14 cellular contexts compared by ENCODE assay signal in genomic region chr9:114243240-114243639, GRCh38.
DNase-seq lines count a peak whose midpoint lies in the region; ATAC-seq and TF ChIP-seq lines count a peak whose summit lies in the region.
"Had no signal": no experiment of that assay in that cellular context is flagged by ENCODE, and none has a peak within 500 bp of the region (broad histone marks: within the 10 kb centered on the region; RNA-seq: fewer than 3 reads in every experiment).

No MANE protein-coding gene starts in this region.

- H3K9me3 ChIP-seq in right atrium auricular region: no peaks in the 10 kb centered on the region
- H3K9me3 ChIP-seq: BLaER1 had no signal

- no peak overlapping the region for H3K27ac ChIP-seq in right atrium auricular region
- H3K27ac ChIP-seq: BLaER1 had no signal

- H3K27me3 Mint-ChIP-seq in HFFc6 (ENCODE audit: insufficient read depth) (peaks cover 3% of the 10 kb centered on the region; the same call in 1 of the 2 replicates), chondrocyte (ENCODE audit: low read depth) (no peaks in the 10 kb centered on the region), neural crest cell (ENCODE audit: low read depth) (no peaks in the 10 kb centered on the region)
- H3K27me3 Mint-ChIP-seq: CD4-positive, alpha-beta memory T cell had no signal

- intact Hi-C loops in Right ventricle myocardium inferior (cut with DNase I): no loop called here

- H3K4me3 Mint-ChIP-seq in HFFc6 (no peak overlapping the region), chondrocyte (ENCODE audit: unreplicated experiment) (no peak overlapping the region), neural crest cell (no peak overlapping the region)
- H3K4me3 Mint-ChIP-seq: CD14-positive monocyte; CD4-positive, alpha-beta memory T cell; GM23338 had no signal

- no peak overlapping the region for H3K27ac Mint-ChIP-seq in HFFc6
- H3K27ac Mint-ChIP-seq in chondrocyte (ENCODE audit: unreplicated experiment): no peak overlapping the region
- peak overlapping the region; percentile 47 for H3K27ac Mint-ChIP-seq in neural crest cell (ENCODE audit: unreplicated experiment)
- H3K27ac Mint-ChIP-seq: CD4-positive, alpha-beta memory T cell; GM23338 had no signal

- DNase-seq in Right ventricle myocardium inferior (ENCODE audit: missing footprints): peak; percentile 56
- no peak for DNase-seq in right atrium auricular region (ENCODE audit: low spot score)
- DNase-seq in HFFc6: no peak
- no peak for DNase-seq in chondrocyte (ENCODE audit: low spot score)
- DNase-seq in neural crest cell (ENCODE audit: low read depth, low spot score): no peak
- no peak for DNase-seq in NCI-H1105 (lab: John Stamatoyannopoulos, UW)
- no peak for DNase-seq in NCI-H526 treated with DMSO at 0.1 percent for 48 hours (lab: John Stamatoyannopoulos, UW)
- DNase-seq: 8988T had no signal

- H3K9me3 Mint-ChIP-seq in HFFc6: no peaks in the 10 kb centered on the region
- no peaks in the 10 kb centered on the region for H3K9me3 Mint-ChIP-seq in chondrocyte (ENCODE audit: low read depth)
- no peaks in the 10 kb centered on the region for H3K9me3 Mint-ChIP-seq in neural crest cell
- H3K9me3 Mint-ChIP-seq: CD14-positive monocyte, GM23338 had no signal

- peaks cover 17% of the 10 kb centered on the region for H3K4me1 Mint-ChIP-seq in HFFc6 (ENCODE audit: low read depth)
- peaks cover 10% of the 10 kb centered on the region for H3K4me1 Mint-ChIP-seq in chondrocyte (ENCODE audit: low read depth)
- H3K4me1 Mint-ChIP-seq in neural crest cell: peaks cover 10% of the 10 kb centered on the region
- H3K4me1 Mint-ChIP-seq: CD4-positive, alpha-beta memory T cell had no signal

- ATAC-seq in Right ventricle myocardium inferior: no peak
- no peak for ATAC-seq in HG02973 (IDR thresholded peaks at IDR 0.05; ENCODE audit: unreplicated experiment)
- ATAC-seq: GM23338, HCT116 had no signal

- H3K4me3 ChIP-seq in right atrium auricular region: no peak overlapping the region
- H3K4me3 ChIP-seq: BLaER1, GM23338 had no signal

- peaks cover 25% of the 10 kb centered on the region for H3K36me3 Mint-ChIP-seq in HFFc6 (ENCODE audit: low read depth)
- H3K36me3 Mint-ChIP-seq in chondrocyte (ENCODE audit: low read depth): peaks cover 15% of the 10 kb centered on the region
- H3K36me3 Mint-ChIP-seq in neural crest cell (ENCODE audit: low read depth): no peaks in the 10 kb centered on the region
- H3K36me3 Mint-ChIP-seq: CD14-positive monocyte; CD4-positive, alpha-beta memory T cell had no signal

- peaks cover 0 to 27% of the 10 kb centered on the region in 2 donors for H3K4me1 ChIP-seq in right atrium auricular region
- H3K4me1 ChIP-seq: BLaER1 had no signal

- no peaks in the 10 kb centered on the region for H3K27me3 ChIP-seq in right atrium auricular region
- H3K27me3 ChIP-seq: BLaER1 had no signal

- H3K36me3 ChIP-seq in right atrium auricular region: no peaks in the 10 kb centered on the region

- TF ChIP-seq CTCF in right atrium auricular region (IDR thresholded peaks at IDR 0.05): no peak
- TF ChIP-seq CTCF in HFFc6 (IDR thresholded peaks at IDR 0.05): peak; percentile 31
- peak; percentile 8 for TF ChIP-seq CTCF in chondrocyte (IDR thresholded peaks at IDR 0.05)
- TF ChIP-seq CTCF in neural crest cell (conservative IDR thresholded peaks at IDR 0.05): no peak

Comparison
In these comparisons a context has a peak if more than half of its experiments do, and no peak if none do; other contexts are left out.
1. CTCF ChIP-seq: peak in HFFc6 (single experiment) and chondrocyte (single experiment); none in right atrium auricular region (0 of 2) and neural crest cell (single experiment).